Comparison of ENCODE assay signal across 8 cellular contexts in genomic region chr3:50340404-50341329, GRCh38. TPM values are rescaled to one million over a fixed set of nuclear protein-coding genes. Genes with fewer than 3 reads are reported as not detected.
DNase-seq lines count a peak whose midpoint lies in the region; ATAC-seq and TF ChIP-seq lines count a peak whose summit lies in the region.

TSS of gene RASSF1 (minus strand) at chr3:50340836. CDS start at chr3:50340805, 31 bp downstream.

- H3K4me1 Mint-ChIP-seq in natural killer cell treated with Interleukin-12 subunit alpha and Interleukin-12 subunit beta and Interleukin-15 and Interleukin-18, amount 100 ng/mL, for 72 hours (ENCODE audit: low read depth in 2 of 2): peaks cover 41 to 59% of the 10 kb centered on the region in 2 donors

- H3K36me3 ChIP-seq in esophagus muscularis mucosa (no peaks in the 10 kb centered on the region), tibial artery (no peaks in the 10 kb centered on the region)

- H3K27ac Mint-ChIP-seq in natural killer cell treated with Interleukin-12 subunit alpha and Interleukin-12 subunit beta and Interleukin-15 and Interleukin-18, amount 100 ng/mL, for 72 hours: peak within 1 kb of the TSS; percentile 97

- H3K4me3 Mint-ChIP-seq in natural killer cell treated with Interleukin-12 subunit alpha and Interleukin-12 subunit beta and Interleukin-15 and Interleukin-18, amount 100 ng/mL, for 72 hours: peak within 1 kb of the TSS; percentile 97

- WGBS in esophagus muscularis mucosa: 39% methylated on average over 35 of the region's 90 CpGs

- TF ChIP-seq POLR2A in esophagus muscularis mucosa (IDR thresholded peaks at IDR 0.05; ENCODE audit: low read depth): peak; percentile 33

- peak; percentile 58 to 64 for ATAC-seq in natural killer cell treated with Interleukin-12 subunit alpha and Interleukin-12 subunit beta and Interleukin-15 and Interleukin-18, amount 100 ng/mL, for 72 hours
- ATAC-seq in GM18511 (IDR thresholded peaks at IDR 0.05; ENCODE audit: unreplicated experiment): no peak

- no peak for TF ChIP-seq EP300 in esophagus muscularis mucosa (IDR thresholded peaks at IDR 0.05)

- no peaks in the 10 kb centered on the region for H3K9me3 ChIP-seq in esophagus muscularis mucosa
- no peaks in the 10 kb centered on the region for H3K9me3 ChIP-seq in tibial artery

- H3K27me3 ChIP-seq in esophagus muscularis mucosa (peaks cover 0 to 3% (median 0%) of the 10 kb centered on the region in 4 donors), tibial artery (no peaks in the 10 kb centered on the region)

- H3K4me1 ChIP-seq in esophagus muscularis mucosa (peaks cover 51 to 66% (median 64%) of the 10 kb centered on the region in 4 donors), tibial artery (peaks cover 0 to 59% (median 44%) of the 10 kb centered on the region in 4 donors)

- peak within 1 kb of the TSS; percentile 96 to 100 (median 98) for H3K27ac ChIP-seq in esophagus muscularis mucosa (replicated peaks in 1 of 4)
- H3K27ac ChIP-seq in tibial artery: peak within 1 kb of the TSS; percentile 98 to 99

- peaks cover 7% of the 10 kb centered on the region for H3K36me3 Mint-ChIP-seq in natural killer cell treated with Interleukin-12 subunit alpha and Interleukin-12 subunit beta and Interleukin-15 and Interleukin-18, amount 100 ng/mL, for 72 hours

- H3K4me3 ChIP-seq in esophagus muscularis mucosa (peak within 1 kb of the TSS; percentile 57 to 74 (median 67)), tibial artery (peak within 1 kb of the TSS; percentile 55 to 62)

- intact Hi-C loops in esophagus muscularis mucosa (cut with DNase I) (no loop called here), tibial artery (cut with DNase I; ENCODE audit: low total_unique reads) (loop anchor here (10.0 kb wide), 1 partner anchor 1634 kb away; the partner anchor contains the start of genes ABHD14A and ABHD14B)

- no peaks in the 10 kb centered on the region for H3K27me3 Mint-ChIP-seq in natural killer cell treated with Interleukin-12 subunit alpha and Interleukin-12 subunit beta and Interleukin-15 and Interleukin-18, amount 100 ng/mL, for 72 hours

- TF ChIP-seq CTCF in esophagus muscularis mucosa (IDR thresholded peaks at IDR 0.05): no peak
- TF ChIP-seq CTCF in tibial artery (IDR thresholded peaks at IDR 0.05): no peak

- H3K9me3 Mint-ChIP-seq in natural killer cell treated with Interleukin-12 subunit alpha and Interleukin-12 subunit beta and Interleukin-15 and Interleukin-18, amount 100 ng/mL, for 72 hours: no peaks in the 10 kb centered on the region

- DNase-seq in GM03348 (ENCODE audit: low spot score) (peak; percentile 87), M059J (ENCODE audit: low read depth) (no peak), activated T-cell treated with anti-CD3 and anti-CD28 coated beads for 1 hour (ENCODE audit: low read depth) (peak; percentile 47), esophagus muscularis mucosa (ENCODE audit: extremely low spot score) (no peak), tibial artery (peak; percentile 82 to 92), NCI-H187 (lab: John Stamatoyannopoulos, UW) (no peak)
- peak; percentile 90 for DNase-seq in natural killer cell treated with Interleukin-12 subunit alpha and Interleukin-12 subunit beta and Interleukin-15 and Interleukin-18, amount 100 ng/mL, for 72 hours (ENCODE audit: low spot score)

RNA-seq across cellular contexts. Expression of gene RASSF1, which starts in this region (rescaled TPM):
- 12.7 and 16.1 TPM in 2 replicates for total RNA-seq in M059J (2014; rRNA removed; shearing (Covaris generic))
- total RNA-seq in esophagus muscularis mucosa: 10 to 100 TPM; 28.7 to 44.2 (median 33.2) TPM
- total RNA-seq in natural killer cell treated with Interleukin-12 subunit alpha and Interleukin-12 subunit beta and Interleukin-15 and Interleukin-18, amount 100 ng/mL, for 72 hours: 10 to 100 TPM; 48.2 to 65.4 TPM

Comparison
In these comparisons a context has a peak if more than half of its experiments do, and no peak if none do; other contexts are left out.
1. DNase-seq: peak in GM03348 (single experiment), activated T-cell treated with anti-CD3 and anti-CD28 coated beads for 1 hour (single experiment), natural killer cell treated with Interleukin-12 subunit alpha and Interleukin-12 subunit beta and Interleukin-15 and Interleukin-18, amount 100 ng/mL, for 72 hours (single experiment) and tibial artery (2 of 2); none in M059J (single experiment), esophagus muscularis mucosa (single experiment) and NCI-H187 (0 of 2).